Comparison of ENCODE assay signal across 8 cellular contexts in genomic region chr1:10471411-10472219, GRCh38. TPM values are rescaled to one million over a fixed set of nuclear protein-coding genes. Genes with fewer than 3 reads are reported as not detected.
DNase-seq lines count a peak whose midpoint lies in the region; ATAC-seq and TF ChIP-seq lines count a peak whose summit lies in the region.

No MANE protein-coding gene starts in this region.

- no peaks in the 10 kb centered on the region for H3K27me3 Mint-ChIP-seq in activated T-cell treated with anti-CD3 and anti-CD28 coated beads, Interleukin-2, amount 50 U/mL, for 4 hours (ENCODE audit: low read depth)
- H3K27me3 Mint-ChIP-seq in endodermal cell (ENCODE audit: insufficient read depth), result no peaks in the 10 kb centered on the region
- H3K27me3 Mint-ChIP-seq in nephron progenitor cell (ENCODE audit: low read depth, poor library complexity), result no peaks in the 10 kb centered on the region

- WGBS in endodermal cell (ENCODE audit: insufficient coverage in 1 of 2, insufficient read length in 1 of 2), 2 experiments, result 7 to 8% methylated on average over 9 to 23 of the region's 23 CpGs

- H3K36me3 Mint-ChIP-seq in activated T-cell treated with anti-CD3 and anti-CD28 coated beads, Interleukin-2, amount 50 U/mL, for 4 hours (ENCODE audit: insufficient read depth), result peaks cover 17% of the 10 kb centered on the region
- H3K36me3 Mint-ChIP-seq in endodermal cell (ENCODE audit: low read depth) (peaks cover 32% of the 10 kb centered on the region), nephron progenitor cell (ENCODE audit: low read depth) (peaks cover 22% of the 10 kb centered on the region)

- H3K4me1 ChIP-seq in Peyer's patch (peaks cover 0 to 20% (median 10%) of the 10 kb centered on the region in 4 donors), endodermal cell (ENCODE audit: control insufficient read depth, insufficient read depth, low read length) (peaks cover 8% of the 10 kb centered on the region)

- peak overlapping the region; percentile 95 for H3K27ac Mint-ChIP-seq in endodermal cell
- H3K27ac Mint-ChIP-seq in nephron progenitor cell, result peak overlapping the region; percentile 98

- TF ChIP-seq CTCF in Peyer's patch (IDR thresholded peaks at IDR 0.05) (no peak), endodermal cell (conservative IDR thresholded peaks at IDR 0.05) (no peak), nephron progenitor cell (IDR thresholded peaks at IDR 0.05) (no peak)

- DNase-seq in activated T-cell treated with anti-CD3 and anti-CD28 coated beads, Interleukin-2, amount 50 U/mL, for 4 hours, result no peak
- DNase-seq in activated T-cell treated with anti-CD3 and anti-CD28 coated beads, Interleukin-2, amount 50 U/mL, for 1 hour, result no peak
- DNase-seq in Peyer's patch (no peak), endodermal cell (no peak), nephron progenitor cell (peak; percentile 26), NCI-H1930 (lab: John Stamatoyannopoulos, UW) (no peak)
- no peak for DNase-seq in stimulated activated CD4-positive, alpha-beta T cell treated with anti-CD3 and anti-CD28 coated beads, Interleukin-2, amount 100 ng/mL, for 48 hours

- H3K9ac ChIP-seq in endodermal cell (ENCODE audit: extremely low read depth, low read length, poor library complexity, severe bottlenecking), result peak overlapping the region; percentile 66

- H3K36me3 ChIP-seq in Peyer's patch (peaks cover 0 to 24% (median 0%) of the 10 kb centered on the region in 3 donors), endodermal cell (ENCODE audit: control insufficient read depth, insufficient read depth, low read length) (peaks cover 26% of the 10 kb centered on the region)

- H3K9me3 ChIP-seq in Peyer's patch (no peaks in the 10 kb centered on the region), endodermal cell (ENCODE audit: control insufficient read depth, low read length) (no peaks in the 10 kb centered on the region)

- H3K27ac ChIP-seq in Peyer's patch (peak overlapping the region; percentile 54 to 82 (median 72)), endodermal cell (ENCODE audit: low read depth, low read length) (no peak overlapping the region)

- H3K4me1 Mint-ChIP-seq in activated T-cell treated with anti-CD3 and anti-CD28 coated beads, Interleukin-2, amount 50 U/mL, for 4 hours (ENCODE audit: low read depth), result peaks cover 40% of the 10 kb centered on the region
- H3K4me1 Mint-ChIP-seq in endodermal cell, result peaks cover 13% of the 10 kb centered on the region
- H3K4me1 Mint-ChIP-seq in nephron progenitor cell, result peaks cover 41% of the 10 kb centered on the region

- no peak for TF ChIP-seq POLR2A in Peyer's patch (IDR thresholded peaks at IDR 0.05)

- H3K4me3 ChIP-seq in Peyer's patch, result peak overlapping the region; percentile 64 to 95 (median 74)
- peak overlapping the region; percentile 86 for H3K4me3 ChIP-seq in endodermal cell (ENCODE audit: low read length)

- H3K9me3 Mint-ChIP-seq in activated T-cell treated with anti-CD3 and anti-CD28 coated beads, Interleukin-2, amount 50 U/mL, for 4 hours, result no peaks in the 10 kb centered on the region
- no peaks in the 10 kb centered on the region for H3K9me3 Mint-ChIP-seq in endodermal cell
- H3K9me3 Mint-ChIP-seq in nephron progenitor cell, result no peaks in the 10 kb centered on the region

- H3K27me3 ChIP-seq in Peyer's patch, result no peaks in the 10 kb centered on the region
- H3K27me3 ChIP-seq in endodermal cell (ENCODE audit: control insufficient read depth, insufficient read depth, low read length, poor library complexity, severe bottlenecking), result no peaks in the 10 kb centered on the region

- ATAC-seq in activated T-cell treated with anti-CD3 and anti-CD28 coated beads, Interleukin-2, amount 50 U/mL, for 4 hours, result peak in 1 of 2 donors; percentile 1
- ATAC-seq in HG02885 (IDR thresholded peaks at IDR 0.05; ENCODE audit: poor library complexity, unreplicated experiment), result no peak

- H3K4me3 Mint-ChIP-seq in activated T-cell treated with anti-CD3 and anti-CD28 coated beads, Interleukin-2, amount 50 U/mL, for 4 hours, result peak overlapping the region; percentile 96
- H3K4me3 Mint-ChIP-seq in endodermal cell (peak overlapping the region; percentile 97), nephron progenitor cell (peak overlapping the region; percentile 95)

RNA-seq across cellular contexts. Expression of gene DFFA, which starts 0.7 kb away (rescaled TPM):
- total RNA-seq in activated T-cell treated with anti-CD3 and anti-CD28 coated beads, Interleukin-2, amount 50 U/mL, for 4 hours, result 10 to 100 TPM; 62.9 to 81.5 (median 73.4) TPM
- total RNA-seq in Peyer's patch (10 to 100 TPM; 13.1 to 25.0 (median 21.9) TPM), endodermal cell (100 to 1,000 TPM; 100 to 105 TPM)
- polyA plus RNA-seq in endodermal cell (2013, experiment 1 of 2), result 32.1 TPM
- 29.5 TPM for polyA plus RNA-seq in endodermal cell (2013, experiment 2 of 2)

RNA-seq across cellular contexts. Expression of gene PEX14, which starts 3.1 kb away (rescaled TPM):
- total RNA-seq in activated T-cell treated with anti-CD3 and anti-CD28 coated beads, Interleukin-2, amount 50 U/mL, for 4 hours, result 10 to 100 TPM; 21.6 to 23.4 (median 22.2) TPM
- total RNA-seq in Peyer's patch (10 to 100 TPM; 16.3 to 29.7 (median 26.2) TPM), endodermal cell (10 to 100 TPM; 24.3 to 26.0 TPM)
- 22.3 TPM for polyA plus RNA-seq in endodermal cell (2013, experiment 1 of 2)
- polyA plus RNA-seq in endodermal cell (2013, experiment 2 of 2), result 22.3 TPM

RNA-seq across cellular contexts. Expression of gene CORT, which starts 21.8 kb away (rescaled TPM):
- total RNA-seq in activated T-cell treated with anti-CD3 and anti-CD28 coated beads, Interleukin-2, amount 50 U/mL, for 4 hours, result under 1 TPM in 1 of 3 donors, not detected in 2; 0.32 TPM
- 1 to 10 TPM in 1 of 4 donors, not detected in 3; 1.6 TPM for total RNA-seq in Peyer's patch
- 1 to 10 TPM in 1 of 2 donors, under 1 TPM in 1; 0.53 to 1.3 TPM for total RNA-seq in endodermal cell
- polyA plus RNA-seq in endodermal cell (2013, experiment 1 of 2), result 0.89 TPM
- polyA plus RNA-seq in endodermal cell (2013, experiment 2 of 2), result 1.1 TPM

RNA-seq across cellular contexts. Expression of gene CENPS, which starts 41.4 kb away (rescaled TPM):
- 10 to 100 TPM; 16.3 to 24.2 (median 22.3) TPM for total RNA-seq in activated T-cell treated with anti-CD3 and anti-CD28 coated beads, Interleukin-2, amount 50 U/mL, for 4 hours
- total RNA-seq in Peyer's patch (10 to 100 TPM in 2 of 4 donors, 1 to 10 TPM in 2; 6.8 to 94.1 (median 11.8) TPM), endodermal cell (10 to 100 TPM; 23.1 to 30.8 TPM)
- 22.5 TPM for polyA plus RNA-seq in endodermal cell (2013, experiment 1 of 2)
- polyA plus RNA-seq in endodermal cell (2013, experiment 2 of 2), result 25.0 TPM
